25 cellular contexts compared by ENCODE assay signal in the genomic region with DNA sequence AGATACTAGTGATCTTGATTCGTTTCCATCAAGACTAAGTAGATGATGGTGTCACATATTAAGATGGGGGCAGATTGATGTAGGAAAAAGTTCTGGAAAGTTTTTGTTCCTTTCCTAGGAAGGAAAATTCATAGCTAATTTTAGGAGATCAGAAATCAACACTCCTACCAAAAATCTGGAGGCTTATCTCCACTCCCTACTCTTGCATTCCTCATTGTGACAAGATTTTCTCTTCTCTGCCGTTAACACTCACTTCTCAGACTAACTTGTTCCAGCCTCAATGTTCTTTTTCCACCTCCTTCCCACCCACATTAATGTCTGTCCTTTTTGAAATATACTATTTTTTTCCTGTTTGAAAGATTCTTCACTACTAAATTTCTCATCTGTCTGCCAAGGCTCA.
"Had no signal": no experiment of that assay in that cellular context is flagged by ENCODE, and none has a peak within 500 bp of the region (broad histone marks: within the 10 kb centered on the region; RNA-seq: fewer than 3 reads in every experiment).

No MANE protein-coding gene starts in this region.

- H3K4me3 ChIP-seq: pancreas, prostate gland, right lobe of liver, sigmoid colon, stomach, suprapubic skin, thoracic aorta, thyroid gland, tibial nerve, upper lobe of left lung, vagina had no signal

- H3K27ac ChIP-seq: neutrophil, pancreas, prostate gland, right lobe of liver, sigmoid colon, stomach, suprapubic skin, thoracic aorta, thyroid gland, tibial nerve, upper lobe of left lung, vagina had no signal

- DNase-seq: naive B cell; naive thymus-derived CD8-positive, alpha-beta T cell; nephron progenitor cell; nucleus accumbens; pancreas; right cardiac atrium; right lobe of liver; sigmoid colon; small intestine; stimulated activated CD4-positive, alpha-beta T cell treated with anti-CD3 and anti-CD28 coated beads, Interleukin-15, amount 100 ng/mL, for 24 hours; stimulated activated CD4-positive, alpha-beta T cell treated with anti-CD3 and anti-CD28 coated beads, Interleukin-2, amount 100 ng/mL, for 24 hours; stimulated activated CD4-positive, alpha-beta T cell treated with anti-CD3 and anti-CD28 coated beads, Interleukin-2, amount 100 ng/mL, for 48 hours; stimulated activated CD4-positive, alpha-beta T cell treated with anti-CD3 and anti-CD28 coated beads, Interleukin-4, amount 100 ng/mL, for 24 hours; stimulated activated naive B cell treated with anti-CD40 and anti-IgM and Interleukin-4, amounts not matched to agents 10 μg/mL and 1 μg/mL and 100 μg/mL, for 72 hours; stimulated activated naive CD4-positive, alpha-beta T cell treated with Interleukin-2 at 50 U/mL for 16 hours; stomach; thyroid gland; trophoblast cell; upper lobe of left lung had no signal

- H3K27me3 ChIP-seq: neutrophil, pancreas, right lobe of liver, sigmoid colon, stomach, suprapubic skin, thyroid gland, tibial nerve, upper lobe of left lung, vagina had no signal
